8 cellular contexts compared by ENCODE assay signal in genomic region chr9:98807070-98807810, GRCh38. TPM values are rescaled to one million over a fixed set of nuclear protein-coding genes. Genes with fewer than 3 reads are reported as not detected.
DNase-seq lines count a peak whose midpoint lies in the region; ATAC-seq and TF ChIP-seq lines count a peak whose summit lies in the region.

GALNT12 (plus strand) TSS chr9:98807670; CDS start chr9:98807699, 29 bp downstream.

- peak; percentile 68 for ATAC-seq in GM18868 (IDR thresholded peaks at IDR 0.05; ENCODE audit: unreplicated experiment)
- ATAC-seq in stimulated activated memory B cell treated with anti-CD40 and anti-IgM and Interleukin-4, amounts not matched to agents 10 μg/mL and 1 μg/mL and 100 μg/mL, for 72 hours = peak; percentile 88

- peak; percentile 44 to 45 for DNase-seq in activated CD4-positive, alpha-beta T cell treated with anti-CD3 and anti-CD28 coated beads for 4 hours
- DNase-seq in ecto neural progenitor cell (ENCODE audit: low spot score) (peak; percentile 74), midbrain (lab: John Stamatoyannopoulos, UW) (peak; percentile 26), KG1 (lab: John Stamatoyannopoulos, UW) (no peak), occipital lobe (lab: John Stamatoyannopoulos, UW) (no peak)

- peaks cover 12% of the 10 kb centered on the region for H3K27me3 Mint-ChIP-seq in stimulated activated memory B cell treated with anti-CD40 and anti-IgM and Interleukin-4, amounts not matched to agents 10 μg/mL and 1 μg/mL and 100 μg/mL, for 72 hours

- 0 out of 2 replicates have a peak, but pooled peaks have one; percentile 19 for TF ChIP-seq CTCF in LNCAP (IDR thresholded peaks at IDR 0.05)

- H3K27ac Mint-ChIP-seq in stimulated activated memory B cell treated with anti-CD40 and anti-IgM and Interleukin-4, amounts not matched to agents 10 μg/mL and 1 μg/mL and 100 μg/mL, for 72 hours = peak within 1 kb of the TSS; percentile 63

- H3K4me1 Mint-ChIP-seq in stimulated activated memory B cell treated with anti-CD40 and anti-IgM and Interleukin-4, amounts not matched to agents 10 μg/mL and 1 μg/mL and 100 μg/mL, for 72 hours = peaks cover 29% of the 10 kb centered on the region

- no peaks in the 10 kb centered on the region for H3K9me3 Mint-ChIP-seq in stimulated activated memory B cell treated with anti-CD40 and anti-IgM and Interleukin-4, amounts not matched to agents 10 μg/mL and 1 μg/mL and 100 μg/mL, for 72 hours

- peak within 1 kb of the TSS; percentile 91 for H3K4me3 Mint-ChIP-seq in stimulated activated memory B cell treated with anti-CD40 and anti-IgM and Interleukin-4, amounts not matched to agents 10 μg/mL and 1 μg/mL and 100 μg/mL, for 72 hours

- no peaks in the 10 kb centered on the region for H3K36me3 Mint-ChIP-seq in stimulated activated memory B cell treated with anti-CD40 and anti-IgM and Interleukin-4, amounts not matched to agents 10 μg/mL and 1 μg/mL and 100 μg/mL, for 72 hours

RNA-seq across cellular contexts. Expression of gene GALNT12, which starts in this region (rescaled TPM):
- 1.2 TPM for total RNA-seq in occipital lobe

Comparison
In these comparisons a context has a peak if more than half of its experiments do, and no peak if none do; other contexts are left out.
1. DNase-seq: peak in activated CD4-positive, alpha-beta T cell treated with anti-CD3 and anti-CD28 coated beads for 4 hours (2 of 2), ecto neural progenitor cell (single experiment) and midbrain (single experiment); none in KG1 (single experiment) and occipital lobe (single experiment).